ENCODE assay signal across 18 cellular contexts in genomic region chr3:27625848-27626247, GRCh38.
DNase-seq lines count a peak whose midpoint lies in the region; ATAC-seq and TF ChIP-seq lines count a peak whose summit lies in the region.
"Had no signal": no experiment of that assay in that cellular context is flagged by ENCODE, and none has a peak within 500 bp of the region (broad histone marks: within the 10 kb centered on the region; RNA-seq: fewer than 3 reads in every experiment).

No MANE protein-coding gene starts in this region.

- peak overlapping the region; percentile 34 for H3K4me3 Mint-ChIP-seq in natural killer cell treated with Interleukin-12 subunit alpha and Interleukin-12 subunit beta and Interleukin-15 and Interleukin-18, amount 100 ng/mL, for 72 hours
- no peak overlapping the region for H3K4me3 Mint-ChIP-seq in natural killer cell
- H3K4me3 Mint-ChIP-seq: B cell had no signal

- no peak for TF ChIP-seq CTCF in natural killer cell (IDR thresholded peaks at IDR 0.05)
- TF ChIP-seq CTCF in PC-3 (conservative IDR thresholded peaks at IDR 0.05; ENCODE audit: low read depth, low read length) = no peak
- no peak for TF ChIP-seq CTCF in foreskin keratinocyte (conservative IDR thresholded peaks at IDR 0.05)

- POLR2A ChIA-PET in PC-3 (lab: Charles Lee; ENCODE audit: unreplicated experiment) = interaction anchor here (0.6 kb wide), 1 partner anchor 56 kb away, joined by 3 read pairs; no protein-coding TSS in a partner anchor

- H2AFZ ChIP-seq in PC-3 (ENCODE audit: low read length) = no peak overlapping the region

- no peak overlapping the region for H3K27ac ChIP-seq in PC-3 (ENCODE audit: low read length)
- no peak overlapping the region for H3K27ac ChIP-seq in foreskin keratinocyte
- H3K27ac ChIP-seq: RWPE1 had no signal

- H3K36me3 Mint-ChIP-seq in natural killer cell treated with Interleukin-12 subunit alpha and Interleukin-12 subunit beta and Interleukin-15 and Interleukin-18, amount 100 ng/mL, for 72 hours = peaks cover 6% of the 10 kb centered on the region
- no peaks in the 10 kb centered on the region for H3K36me3 Mint-ChIP-seq in natural killer cell
- H3K36me3 Mint-ChIP-seq: CD4-positive, CD25-positive, alpha-beta regulatory T cell had no signal

- no peaks in the 10 kb centered on the region for H3K27me3 Mint-ChIP-seq in natural killer cell treated with Interleukin-12 subunit alpha and Interleukin-12 subunit beta and Interleukin-15 and Interleukin-18, amount 100 ng/mL, for 72 hours
- no peaks in the 10 kb centered on the region for H3K27me3 Mint-ChIP-seq in natural killer cell (ENCODE audit: low read depth in 2 of 2)
- H3K27me3 Mint-ChIP-seq: B cell; CD4-positive, CD25-positive, alpha-beta regulatory T cell had no signal

- CTCF ChIA-PET in PC-3 (lab: Charles Lee) = no interaction called here

- no peaks in the 10 kb centered on the region for H4K20me1 ChIP-seq in PC-3 (ENCODE audit: low read length)

- no peaks in the 10 kb centered on the region for H3K36me3 ChIP-seq in PC-3 (ENCODE audit: low read depth, low read length)

- no peaks in the 10 kb centered on the region for H3K9me3 Mint-ChIP-seq in natural killer cell treated with Interleukin-12 subunit alpha and Interleukin-12 subunit beta and Interleukin-15 and Interleukin-18, amount 100 ng/mL, for 72 hours
- H3K9me3 Mint-ChIP-seq in natural killer cell = no peaks in the 10 kb centered on the region
- H3K9me3 Mint-ChIP-seq: CD4-positive, CD25-positive, alpha-beta regulatory T cell had no signal

- no peak overlapping the region for H3K4me2 ChIP-seq in PC-3 (ENCODE audit: low read length)

- no TSS peak for BruUV-seq in PC-3 (replicated peaks; lab: Mats Ljungman, UMichigan)

- H3K9me2 ChIP-seq in PC-3 (replicated peaks; ENCODE audit: low read length) = no peaks in the 10 kb centered on the region

- no peaks in the 10 kb centered on the region for H3K79me2 ChIP-seq in PC-3 (ENCODE audit: low read length)

- peaks cover 68% of the 10 kb centered on the region for H3K4me1 ChIP-seq in PC-3 (ENCODE audit: insufficient read depth, low read length)
- peaks cover 5% of the 10 kb centered on the region for H3K4me1 ChIP-seq in foreskin keratinocyte

- ATAC-seq in natural killer cell treated with Interleukin-12 subunit alpha and Interleukin-12 subunit beta and Interleukin-15 and Interleukin-18, amount 100 ng/mL, for 72 hours = no peak
- ATAC-seq in natural killer cell = no peak
- no peak for ATAC-seq in PC-3
- ATAC-seq in foreskin keratinocyte = peak; percentile 21
- ATAC-seq in GM21737 (IDR thresholded peaks at IDR 0.05; ENCODE audit: unreplicated experiment) = no peak
- no peak for ATAC-seq in HG02763 (IDR thresholded peaks at IDR 0.05; ENCODE audit: unreplicated experiment)

- no peak for DNase-seq in natural killer cell treated with Interleukin-12 subunit alpha and Interleukin-12 subunit beta and Interleukin-15 and Interleukin-18, amount 100 ng/mL, for 72 hours (ENCODE audit: low spot score)
- DNase-seq in natural killer cell (no peak), PC-3 (peak; percentile 56), foreskin keratinocyte (no peak), SK-N-DZ (ENCODE audit: low spot score) (no peak)
- DNase-seq: Caco-2; CD4-positive, CD25-positive, alpha-beta regulatory T cell; DMS153; GOT3; KG1; NCI-H1436; NCI-H2081; NCI-H524 treated with DMSO at 0.1 percent for 48 hours; OCI-M1 had no signal

- peaks cover 41 to 53% of the 10 kb centered on the region in 2 donors for H3K4me1 Mint-ChIP-seq in natural killer cell treated with Interleukin-12 subunit alpha and Interleukin-12 subunit beta and Interleukin-15 and Interleukin-18, amount 100 ng/mL, for 72 hours (ENCODE audit: low read depth in 2 of 2)
- H3K4me1 Mint-ChIP-seq in natural killer cell = peaks cover 35 to 45% of the 10 kb centered on the region in 2 donors

- peak overlapping the region; percentile 76 to 83 for H3K27ac Mint-ChIP-seq in natural killer cell treated with Interleukin-12 subunit alpha and Interleukin-12 subunit beta and Interleukin-15 and Interleukin-18, amount 100 ng/mL, for 72 hours
- H3K27ac Mint-ChIP-seq in natural killer cell = no peak overlapping the region
- H3K27ac Mint-ChIP-seq: B cell had no signal

- no peaks in the 10 kb centered on the region for H3K27me3 ChIP-seq in PC-3 (ENCODE audit: low read length)
- no peaks in the 10 kb centered on the region for H3K27me3 ChIP-seq in foreskin keratinocyte

- intact Hi-C loops in natural killer cell (cut with micrococcal nuclease) = no loop called here
- intact Hi-C loops in PC-3 (cut with micrococcal nuclease) = no loop called here

- no peaks in the 10 kb centered on the region for H3F3A ChIP-seq in PC-3 (ENCODE audit: low read length, unreplicated experiment)

- H3K9me3 ChIP-seq in PC-3 (ENCODE audit: low read length) = no peaks in the 10 kb centered on the region
- H3K9me3 ChIP-seq: Caco-2 had no signal

- no peak overlapping the region for H3K9ac ChIP-seq in PC-3 (ENCODE audit: low read length)

- H3K4me3 ChIP-seq in PC-3 (ENCODE audit: low read length) = no peak overlapping the region

Comparison
In these comparisons a context has a peak if more than half of its experiments do, and no peak if none do; other contexts are left out.
1. H3K27ac Mint-ChIP-seq: peak in natural killer cell treated with Interleukin-12 subunit alpha and Interleukin-12 subunit beta and Interleukin-15 and Interleukin-18, amount 100 ng/mL, for 72 hours (2 of 2); none in natural killer cell (0 of 2).